In genomic region chr20:57088436-57088835, GRCh38 we compare ENCODE assay signal across 27 cellular contexts.
"Had no signal": no experiment of that assay in that cellular context is flagged by ENCODE, and none has a peak within 500 bp of the region (broad histone marks: within the 10 kb centered on the region; RNA-seq: fewer than 3 reads in every experiment).

No MANE protein-coding gene starts in this region.

- H3K27me3 Mint-ChIP-seq: activated CD4-positive, alpha-beta T cell treated with anti-CD3 and anti-CD28 coated beads, Interleukin-2, amount 10 ng/mL, durations not matched to agents 7 days and 5 days had no signal

- H3K27ac ChIP-seq: esophagus muscularis mucosa, gastrocnemius medialis, hepatocyte, ovary, prostate gland, sigmoid colon, upper lobe of right lung had no signal

- H3K27me3 ChIP-seq: gastrocnemius medialis, hepatocyte, ovary, upper lobe of right lung had no signal

- DNase-seq: activated CD4-positive, alpha-beta memory T cell treated with anti-CD3 and anti-CD28 coated beads, Interleukin-2, amount 10 ng/mL, durations not matched to agents 7 days and 5 days; activated CD4-positive, alpha-beta T cell treated with anti-CD3 and anti-CD28 coated beads for 1 hour; activated CD4-positive, alpha-beta T cell treated with anti-CD3 and anti-CD28 coated beads, Interleukin-2, amount 10 ng/mL, durations not matched to agents 7 days and 5 days; activated naive CD8-positive, alpha-beta T cell treated with anti-CD3 and anti-CD28 coated beads, Interleukin-2, amount 50 U/mL, for 24 hours; activated T-cell treated with anti-CD3 and anti-CD28 coated beads, Interleukin-2, amount 50 U/mL, for 4 hours; dermis blood vessel endothelial cell; effector CD4-positive, alpha-beta T cell; gastrocnemius medialis; islet precursor cell; left ventricle myocardium superior; mucosa of descending colon; ovary; sigmoid colon; small intestine; stimulated activated CD4-positive, alpha-beta T cell treated with anti-CD3 and anti-CD28 coated beads, Interleukin-4, amount 100 ng/mL, for 4 hours; stimulated activated CD8-positive, alpha-beta memory T cell treated with anti-CD3 and anti-CD28 coated beads, Interleukin-4, amount 100 ng/mL, for 48 hours; stimulated activated naive CD8-positive, alpha-beta T cell treated with anti-CD3 and anti-CD28 coated beads, Interleukin-15, amount 100 ng/mL, for 72 hours; substantia nigra; T-helper 2 cell; upper lobe of right lung had no signal

- H3K9me3 ChIP-seq: gastrocnemius medialis, mucosa of descending colon, ovary, prostate gland, sigmoid colon, upper lobe of right lung had no signal

- H3K27ac Mint-ChIP-seq: activated CD4-positive, alpha-beta memory T cell treated with anti-CD3 and anti-CD28 coated beads, Interleukin-2, amount 10 ng/mL, durations not matched to agents 7 days and 5 days; activated CD4-positive, alpha-beta T cell treated with anti-CD3 and anti-CD28 coated beads, Interleukin-2, amount 10 ng/mL, durations not matched to agents 7 days and 5 days; activated naive CD4-positive, alpha-beta T cell treated with anti-CD3 and anti-CD28 coated beads, Interleukin-2, amount 50 U/mL, for 24 hours; activated naive CD8-positive, alpha-beta T cell treated with anti-CD3 and anti-CD28 coated beads, Interleukin-2, amount 50 U/mL, for 24 hours; activated T-helper 17 cell treated with anti-CD3 and anti-CD28 coated beads, Interleukin-2, amount 50 U/mL, for 72 hours; nephron; stimulated activated memory B cell treated with anti-CD40 and anti-IgM and Interleukin-4, amounts not matched to agents 10 μg/mL and 1 μg/mL and 100 μg/mL, for 72 hours; stimulated activated naive CD8-positive, alpha-beta T cell treated with anti-CD3 and anti-CD28 coated beads, Interleukin-15, amount 100 ng/mL, for 72 hours had no signal

- H3K36me3 Mint-ChIP-seq: activated naive CD4-positive, alpha-beta T cell treated with anti-CD3 and anti-CD28 coated beads, Interleukin-2, amount 50 U/mL, for 24 hours; stimulated activated memory B cell treated with anti-CD40 and anti-IgM and Interleukin-4, amounts not matched to agents 10 μg/mL and 1 μg/mL and 100 μg/mL, for 72 hours had no signal

- H3K36me3 ChIP-seq: esophagus muscularis mucosa, gastrocnemius medialis, ovary, prostate gland, sigmoid colon, upper lobe of right lung had no signal

- ATAC-seq: activated naive CD8-positive, alpha-beta T cell treated with anti-CD3 and anti-CD28 coated beads, Interleukin-2, amount 50 U/mL, for 24 hours; activated T-cell treated with anti-CD3 and anti-CD28 coated beads, Interleukin-2, amount 50 U/mL, for 4 hours; activated T-helper 17 cell treated with anti-CD3 and anti-CD28 coated beads, Interleukin-2, amount 50 U/mL, for 72 hours; gastrocnemius medialis; left ventricle myocardium superior; mucosa of descending colon; stimulated activated memory B cell treated with anti-CD40 and anti-IgM and Interleukin-4, amounts not matched to agents 10 μg/mL and 1 μg/mL and 100 μg/mL, for 72 hours; stimulated activated naive CD8-positive, alpha-beta T cell treated with anti-CD3 and anti-CD28 coated beads, Interleukin-15, amount 100 ng/mL, for 72 hours; upper lobe of right lung had no signal

- H3K9me3 Mint-ChIP-seq: activated CD4-positive, alpha-beta memory T cell treated with anti-CD3 and anti-CD28 coated beads, Interleukin-2, amount 10 ng/mL, durations not matched to agents 7 days and 5 days; activated CD4-positive, alpha-beta T cell treated with anti-CD3 and anti-CD28 coated beads, Interleukin-2, amount 10 ng/mL, durations not matched to agents 7 days and 5 days; activated naive CD4-positive, alpha-beta T cell treated with anti-CD3 and anti-CD28 coated beads, Interleukin-2, amount 50 U/mL, for 24 hours; activated T-cell treated with anti-CD3 and anti-CD28 coated beads, Interleukin-2, amount 50 U/mL, for 4 hours; activated T-helper 17 cell treated with anti-CD3 and anti-CD28 coated beads, Interleukin-2, amount 50 U/mL, for 72 hours; nephron; stimulated activated memory B cell treated with anti-CD40 and anti-IgM and Interleukin-4, amounts not matched to agents 10 μg/mL and 1 μg/mL and 100 μg/mL, for 72 hours had no signal

- H3K4me3 Mint-ChIP-seq: activated CD4-positive, alpha-beta memory T cell treated with anti-CD3 and anti-CD28 coated beads, Interleukin-2, amount 10 ng/mL, durations not matched to agents 7 days and 5 days; activated CD4-positive, alpha-beta T cell treated with anti-CD3 and anti-CD28 coated beads, Interleukin-2, amount 10 ng/mL, durations not matched to agents 7 days and 5 days; activated naive CD4-positive, alpha-beta T cell treated with anti-CD3 and anti-CD28 coated beads, Interleukin-2, amount 50 U/mL, for 24 hours; activated naive CD8-positive, alpha-beta T cell treated with anti-CD3 and anti-CD28 coated beads, Interleukin-2, amount 50 U/mL, for 24 hours; activated T-cell treated with anti-CD3 and anti-CD28 coated beads, Interleukin-2, amount 50 U/mL, for 4 hours; activated T-helper 17 cell treated with anti-CD3 and anti-CD28 coated beads, Interleukin-2, amount 50 U/mL, for 72 hours; nephron; stimulated activated memory B cell treated with anti-CD40 and anti-IgM and Interleukin-4, amounts not matched to agents 10 μg/mL and 1 μg/mL and 100 μg/mL, for 72 hours; stimulated activated naive CD8-positive, alpha-beta T cell treated with anti-CD3 and anti-CD28 coated beads, Interleukin-15, amount 100 ng/mL, for 72 hours had no signal

- H3K4me1 ChIP-seq: gastrocnemius medialis, prostate gland, upper lobe of right lung had no signal

- H3K4me3 ChIP-seq: esophagus muscularis mucosa, gastrocnemius medialis, hepatocyte, mucosa of descending colon, ovary, prostate gland, sigmoid colon, upper lobe of right lung had no signal
